Comparison of ENCODE assay signal across 8 cellular contexts in the genomic region with DNA sequence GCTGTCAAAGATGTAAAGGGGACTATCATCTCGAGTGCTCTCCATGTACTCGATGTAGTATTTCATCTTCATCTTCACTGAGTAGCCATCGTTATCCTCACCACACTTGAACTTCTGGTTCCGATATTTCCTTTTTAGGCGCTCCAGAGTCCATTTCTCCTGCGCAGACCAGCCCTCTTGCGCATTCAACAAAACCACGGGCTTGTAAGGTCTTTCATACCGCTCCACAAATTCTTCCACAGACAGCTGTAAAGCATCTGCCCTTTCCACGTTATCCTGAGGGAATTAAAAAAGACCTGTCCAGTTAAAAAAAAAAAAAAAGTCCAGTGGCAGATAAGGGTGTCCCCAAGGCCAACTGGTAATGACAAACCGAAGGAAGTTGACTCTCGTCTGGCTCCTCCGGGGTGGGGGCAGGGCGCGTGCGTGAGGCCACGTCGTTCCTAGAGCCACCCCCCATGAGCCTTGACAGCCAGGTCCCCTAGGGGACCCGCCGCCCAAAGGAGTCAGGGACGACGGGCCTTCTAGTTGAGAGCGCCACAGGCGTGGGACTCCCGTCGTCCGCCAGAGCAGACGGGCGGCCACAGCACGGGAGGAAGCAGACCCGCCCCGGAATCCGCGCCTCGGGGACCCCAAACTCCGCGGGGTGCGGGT. TPM values are rescaled to one million over a fixed set of nuclear protein-coding genes. Genes with fewer than 3 reads are reported as not detected.
DNase-seq lines count a peak whose midpoint lies in the region; ATAC-seq and TF ChIP-seq lines count a peak whose summit lies in the region.

No MANE protein-coding gene starts in this region.

- no peak for TF ChIP-seq CTCF in Panc1 (IDR thresholded peaks at IDR 0.05)
- no peak for TF ChIP-seq CTCF in foreskin fibroblast (IDR thresholded peaks at IDR 0.05; ENCODE audit: low read depth, low read length)
- TF ChIP-seq CTCF in tibial nerve (IDR thresholded peaks at IDR 0.05), result no peak

- H3K4me1 ChIP-seq in Panc1 (ENCODE audit: control insufficient read depth, insufficient read depth, low read length) (peaks cover 4% of the 10 kb centered on the region; the same call in 1 of the 2 replicates), neuron (ENCODE audit: insufficient read depth, low read length) (peaks cover 16% of the 10 kb centered on the region), tibial nerve (peaks cover 0 to 73% (median 34%) of the 10 kb centered on the region in 4 donors)

- DNase-seq in NCI-H526 (lab: John Stamatoyannopoulos, UW) (peak; percentile 49 to 75), NCI-H526 treated with DMSO at 0.1 percent for 48 hours (lab: John Stamatoyannopoulos, UW) (no peak), Panc1 (ENCODE audit: low read depth, low spot score) (no peak), foreskin fibroblast (peak in 1 of 2 donors; percentile 64), tibial nerve (ENCODE audit: low spot score in 2 of 2) (peak; percentile 54 to 57)
- peak; percentile 65 for DNase-seq in activated T-helper 2 cell treated with anti-CD3 and anti-CD28 coated beads, Interferon-gamma antibody, Interleukin-2, Interleukin-4, amounts not matched to agents 10 μg/mL and 5 μg/mL and 100 μg/mL, durations not matched to agents 14 hours and 24 hours and 36 hours (ENCODE audit: low spot score)

- H3K9me3 ChIP-seq in Panc1 (ENCODE audit: control insufficient read depth, insufficient read depth, low read depth, low read length), result no peaks in the 10 kb centered on the region
- no peaks in the 10 kb centered on the region for H3K9me3 ChIP-seq in neuron (ENCODE audit: low read length)
- H3K9me3 ChIP-seq in tibial nerve, result no peaks in the 10 kb centered on the region

- peak overlapping the region; percentile 80 for H2AFZ ChIP-seq in neuron (ENCODE audit: low read depth, low read length)

- H3K4me3 ChIP-seq in Panc1 (ENCODE audit: low read depth in 2 of 2, low read length in 2 of 2), result peak overlapping the region; percentile 79 to 92
- H3K4me3 ChIP-seq in foreskin fibroblast (ENCODE audit: low read depth in 1 of 2, low read length in 2 of 2), result peak overlapping the region; percentile 73 to 92
- H3K4me3 ChIP-seq in neuron (ENCODE audit: low read length), result peak overlapping the region; percentile 94
- H3K4me3 ChIP-seq in tibial nerve, result peak overlapping the region; percentile 65 to 90 (median 86)

- peaks cover 78% of the 10 kb centered on the region for H3K36me3 Mint-ChIP-seq in activated T-helper 2 cell treated with anti-CD3 and anti-CD28 coated beads, Interferon-gamma antibody, Interleukin-2, Interleukin-4, amounts not matched to agents 10 μg/mL and 5 μg/mL and 100 μg/mL, durations not matched to agents 14 hours and 24 hours and 36 hours (ENCODE audit: low read depth)

- WGBS in tibial nerve, 2 donors, result 9 to 14% methylated on average over 18 to 28 of the region's 38 CpGs

- POLR2A ChIA-PET in Panc1 (lab: Charles Lee), result interaction anchor here (0.6 kb wide), 2 partner anchors 15 to 28 kb away, joined by 6 to 7 read pairs; a partner anchor contains a TSS

- H3K36me3 ChIP-seq in Panc1 (ENCODE audit: control insufficient read depth, insufficient read depth, low read length) (peaks cover 23% of the 10 kb centered on the region), neuron (ENCODE audit: insufficient read depth, low read length) (peaks cover 30% of the 10 kb centered on the region), tibial nerve (peaks cover 3 to 54% (median 15%) of the 10 kb centered on the region in 3 donors)

- peak; percentile 17 for ATAC-seq in HG02938 (IDR thresholded peaks at IDR 0.05; ENCODE audit: unreplicated experiment)
- peak; percentile 45 for ATAC-seq in Panc1

- peak overlapping the region; percentile 91 for H3K27ac ChIP-seq in Panc1 (ENCODE audit: low read length)
- peak overlapping the region; percentile 95 to 100 (median 99) for H3K27ac ChIP-seq in tibial nerve

- BruUV-seq in Panc1 (replicated peaks; lab: Mats Ljungman, UMichigan), result TSS peak; percentile 92

- CTCF ChIA-PET in Panc1 (lab: Charles Lee), result interaction anchor here (0.8 kb wide), 1 partner anchor 635 kb away, joined by 4 read pairs; no protein-coding TSS in a partner anchor

- in situ Hi-C loops in Panc1 (cut with HindIII; ENCODE audit: low pct_unique_long_range_greater_than_20kb, low sequenced_read_pairs), result no loop called here

- peaks cover 26% of the 10 kb centered on the region for H3K4me1 Mint-ChIP-seq in activated T-helper 2 cell treated with anti-CD3 and anti-CD28 coated beads, Interferon-gamma antibody, Interleukin-2, Interleukin-4, amounts not matched to agents 10 μg/mL and 5 μg/mL and 100 μg/mL, durations not matched to agents 14 hours and 24 hours and 36 hours (ENCODE audit: low read depth)

- TF ChIP-seq EP300 in tibial nerve (IDR thresholded peaks at IDR 0.05), result no peak

- no peak for TF ChIP-seq POLR2A in tibial nerve (IDR thresholded peaks at IDR 0.05)

- peak overlapping the region; percentile 92 for H3K27ac Mint-ChIP-seq in activated T-helper 2 cell treated with anti-CD3 and anti-CD28 coated beads, Interferon-gamma antibody, Interleukin-2, Interleukin-4, amounts not matched to agents 10 μg/mL and 5 μg/mL and 100 μg/mL, durations not matched to agents 14 hours and 24 hours and 36 hours

- no peaks in the 10 kb centered on the region for H3K27me3 ChIP-seq in Panc1 (ENCODE audit: control insufficient read depth, insufficient read depth, low read length)
- no peaks in the 10 kb centered on the region for H3K27me3 ChIP-seq in neuron (ENCODE audit: insufficient read depth, low read length)
- H3K27me3 ChIP-seq in tibial nerve, result no peaks in the 10 kb centered on the region

- peak overlapping the region; percentile 91 for H3K4me3 Mint-ChIP-seq in activated T-helper 2 cell treated with anti-CD3 and anti-CD28 coated beads, Interferon-gamma antibody, Interleukin-2, Interleukin-4, amounts not matched to agents 10 μg/mL and 5 μg/mL and 100 μg/mL, durations not matched to agents 14 hours and 24 hours and 36 hours (ENCODE audit: low read depth)

- no peaks in the 10 kb centered on the region for H3K27me3 Mint-ChIP-seq in activated T-helper 2 cell treated with anti-CD3 and anti-CD28 coated beads, Interferon-gamma antibody, Interleukin-2, Interleukin-4, amounts not matched to agents 10 μg/mL and 5 μg/mL and 100 μg/mL, durations not matched to agents 14 hours and 24 hours and 36 hours (ENCODE audit: low read depth)

- no peaks in the 10 kb centered on the region for H3K9me3 Mint-ChIP-seq in activated T-helper 2 cell treated with anti-CD3 and anti-CD28 coated beads, Interferon-gamma antibody, Interleukin-2, Interleukin-4, amounts not matched to agents 10 μg/mL and 5 μg/mL and 100 μg/mL, durations not matched to agents 14 hours and 24 hours and 36 hours

- intact Hi-C loops in Panc1 (cut with micrococcal nuclease; ENCODE audit: unreplicated experiment), result no loop called here
- intact Hi-C loops in activated T-helper 2 cell treated with anti-CD3 and anti-CD28 coated beads, Interferon-gamma antibody, Interleukin-2, Interleukin-4, amounts not matched to agents 10 μg/mL and 5 μg/mL and 100 μg/mL, durations not matched to agents 14 hours and 24 hours and 36 hours (cut with micrococcal nuclease), result loop anchor here (1.0 to 5.0 kb wide), 5 partner anchors 10 to 948 kb away; a partner anchor contains a TSS

RNA-seq across cellular contexts. Expression of a gene that starts 0.7 kb away (rescaled TPM):
- total RNA-seq in Panc1 (2021; ENCODE audit: unreplicated experiment), result 60.0 TPM
- 54.8 TPM for polyA plus RNA-seq in Panc1 (2012; ENCODE audit: insufficient read length)
- total RNA-seq in activated T-helper 2 cell treated with anti-CD3 and anti-CD28 coated beads, Interferon-gamma antibody, Interleukin-2, Interleukin-4, amounts not matched to agents 10 μg/mL and 5 μg/mL and 100 μg/mL, durations not matched to agents 14 hours and 24 hours and 36 hours, result 83.5 and 84.9 TPM in 2 replicates
- total RNA-seq in tibial nerve, result 10 to 100 TPM; 14.0 to 45.0 (median 34.2) TPM

RNA-seq across cellular contexts. Expression of a gene that starts 0.9 kb away (rescaled TPM):
- total RNA-seq in Panc1 (2021; ENCODE audit: unreplicated experiment) (42.8 TPM), tibial nerve (10 to 100 TPM; 27.8 to 50.2 (median 30.8) TPM)
- polyA plus RNA-seq in Panc1 (2012; ENCODE audit: insufficient read length), result 28.6 TPM
- 32.1 and 33.2 TPM in 2 replicates for total RNA-seq in activated T-helper 2 cell treated with anti-CD3 and anti-CD28 coated beads, Interferon-gamma antibody, Interleukin-2, Interleukin-4, amounts not matched to agents 10 μg/mL and 5 μg/mL and 100 μg/mL, durations not matched to agents 14 hours and 24 hours and 36 hours

RNA-seq across cellular contexts. Expression of a gene that starts 11.4 kb away (rescaled TPM):
- total RNA-seq in Panc1 (2021; ENCODE audit: unreplicated experiment) (436 TPM), tibial nerve (100 to 1,000 TPM; 196 to 452 (median 271) TPM)
- polyA plus RNA-seq in Panc1 (2012; ENCODE audit: insufficient read length), result 358 TPM
- total RNA-seq in activated T-helper 2 cell treated with anti-CD3 and anti-CD28 coated beads, Interferon-gamma antibody, Interleukin-2, Interleukin-4, amounts not matched to agents 10 μg/mL and 5 μg/mL and 100 μg/mL, durations not matched to agents 14 hours and 24 hours and 36 hours, result 456 and 478 TPM in 2 replicates

RNA-seq across cellular contexts. Expression of a gene that starts 12.2 kb away (rescaled TPM):
- 42.3 TPM for total RNA-seq in Panc1 (2021; ENCODE audit: unreplicated experiment)
- polyA plus RNA-seq in Panc1 (2012; ENCODE audit: insufficient read length), result 15.3 TPM
- 16.9 and 18.6 TPM in 2 replicates for total RNA-seq in activated T-helper 2 cell treated with anti-CD3 and anti-CD28 coated beads, Interferon-gamma antibody, Interleukin-2, Interleukin-4, amounts not matched to agents 10 μg/mL and 5 μg/mL and 100 μg/mL, durations not matched to agents 14 hours and 24 hours and 36 hours
- total RNA-seq in tibial nerve, result 10 to 100 TPM; 25.8 to 61.0 (median 37.1) TPM

RNA-seq across cellular contexts. Expression of a gene that starts 14.9 kb away (rescaled TPM):
- total RNA-seq in Panc1 (2021; ENCODE audit: unreplicated experiment) (77.9 TPM), tibial nerve (100 to 1,000 TPM; 124 to 230 (median 197) TPM)
- 88.4 TPM for polyA plus RNA-seq in Panc1 (2012; ENCODE audit: insufficient read length)
- 6.6 and 8.5 TPM in 2 replicates for total RNA-seq in activated T-helper 2 cell treated with anti-CD3 and anti-CD28 coated beads, Interferon-gamma antibody, Interleukin-2, Interleukin-4, amounts not matched to agents 10 μg/mL and 5 μg/mL and 100 μg/mL, durations not matched to agents 14 hours and 24 hours and 36 hours

Comparison
In these comparisons a context has a peak if more than half of its experiments do, and no peak if none do; other contexts are left out.
1. DNase-seq: peak in NCI-H526 (2 of 2), activated T-helper 2 cell treated with anti-CD3 and anti-CD28 coated beads, Interferon-gamma antibody, Interleukin-2, Interleukin-4, amounts not matched to agents 10 μg/mL and 5 μg/mL and 100 μg/mL, durations not matched to agents 14 hours and 24 hours and 36 hours (single experiment) and tibial nerve (2 of 2); none in NCI-H526 treated with DMSO at 0.1 percent for 48 hours (single experiment) and Panc1 (single experiment).
2. Peak in every context shown above with its lines, with median percentiles within 50 percentile points of each other: H3K4me3 ChIP-seq.